8 cellular contexts compared by ENCODE assay signal in the genomic region with DNA sequence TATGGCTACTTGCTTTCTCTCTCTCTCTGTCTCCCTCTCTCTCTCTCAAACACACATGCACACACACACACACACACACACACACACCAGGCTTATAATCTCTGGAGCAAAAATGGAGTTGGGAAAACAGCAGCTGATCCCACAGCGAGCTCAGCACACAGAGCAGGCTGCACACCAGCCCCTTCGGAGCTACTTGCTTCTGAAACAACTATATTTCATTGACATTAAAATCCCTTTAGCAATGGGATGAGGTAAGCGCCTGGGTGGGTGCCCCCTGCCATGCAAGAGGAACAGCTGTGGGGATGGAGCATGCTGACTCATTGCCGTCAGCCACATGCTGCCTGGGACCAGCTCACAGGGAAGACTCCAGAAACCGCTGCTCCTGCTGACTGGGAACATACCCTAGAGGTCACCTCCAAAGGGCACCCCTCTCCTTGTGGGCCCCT. TPM values are rescaled to one million over a fixed set of nuclear protein-coding genes. Genes with fewer than 3 reads are reported as not detected.
A peak's percentile ranks its signal among the peaks of the same experiment; 100 is the strongest.
DNase-seq lines count a peak whose midpoint lies in the region; ATAC-seq, FAIRE-seq and TF ChIP-seq lines count a peak whose summit lies in the region.

No MANE protein-coding gene starts in this region.

- H3K27ac ChIP-seq in foreskin keratinocyte: no peak overlapping the region

- TF ChIP-seq CTCF in foreskin keratinocyte (conservative IDR thresholded peaks at IDR 0.05): no peak

- ATAC-seq in foreskin keratinocyte (peak; percentile 90), HG02885 (IDR thresholded peaks at IDR 0.05; ENCODE audit: poor library complexity, unreplicated experiment) (no peak)

- H3K36me3 Mint-ChIP-seq in immature natural killer cell: peaks cover 0 to 4% (median 3%) of the 10 kb centered on the region in 3 donors

- DNase-seq in HTR-8/SVneo (ENCODE audit: insufficient read length, low spot score) (peak; percentile 44), SIG-M5 (lab: John Stamatoyannopoulos, UW) (peak; percentile 31), foreskin keratinocyte (peak in 1 of 2 donors; percentile 82), renal cortical epithelial cell (ENCODE audit: low read depth) (peak; percentile 76), immature natural killer cell (no peak), LoVo (ENCODE audit: low spot score) (no peak), NCI-H2029 treated with DMSO at 0.1 percent for 48 hours (lab: John Stamatoyannopoulos, UW) (no peak)

- no peak overlapping the region for H3K4me3 Mint-ChIP-seq in immature natural killer cell

- no peaks in the 10 kb centered on the region for H3K27me3 Mint-ChIP-seq in immature natural killer cell (ENCODE audit: low read depth in 3 of 3)

- no peak overlapping the region for H3K27ac Mint-ChIP-seq in immature natural killer cell

- H3K27me3 ChIP-seq in foreskin keratinocyte: no peaks in the 10 kb centered on the region

- H3K4me1 ChIP-seq in foreskin keratinocyte: peaks cover 7% of the 10 kb centered on the region

- FAIRE-seq in HTR-8/SVneo (lab: Jason Lieb, UNC): no peak

- no peaks in the 10 kb centered on the region for H3K9me3 Mint-ChIP-seq in immature natural killer cell

- H3K4me1 Mint-ChIP-seq in immature natural killer cell: peaks cover 7 to 8% of the 10 kb centered on the region in 2 donors

RNA-seq across cellular contexts. Expression of gene B3GNT5, which starts 45.7 kb away (rescaled TPM):
- total RNA-seq in foreskin keratinocyte (58.1 and 59.8 TPM in 2 replicates), renal cortical epithelial cell (21.7 and 25.2 TPM in 2 replicates)
- polyA plus RNA-seq in foreskin keratinocyte (17.6 and 20.1 TPM in 2 replicates), immature natural killer cell (1 to 10 TPM in 1 of 3 donors, under 1 TPM in 1, not detected in 1; 0.48 to 1.1 TPM)

Comparison
In these comparisons a context has a peak if more than half of its experiments do, and no peak if none do; other contexts are left out.
1. DNase-seq: peak in HTR-8/SVneo (single experiment), SIG-M5 (single experiment) and renal cortical epithelial cell (single experiment); none in immature natural killer cell (0 of 3), LoVo (single experiment) and NCI-H2029 treated with DMSO at 0.1 percent for 48 hours (single experiment).